ENCODE assay signal across 23 cellular contexts in the genomic region with DNA sequence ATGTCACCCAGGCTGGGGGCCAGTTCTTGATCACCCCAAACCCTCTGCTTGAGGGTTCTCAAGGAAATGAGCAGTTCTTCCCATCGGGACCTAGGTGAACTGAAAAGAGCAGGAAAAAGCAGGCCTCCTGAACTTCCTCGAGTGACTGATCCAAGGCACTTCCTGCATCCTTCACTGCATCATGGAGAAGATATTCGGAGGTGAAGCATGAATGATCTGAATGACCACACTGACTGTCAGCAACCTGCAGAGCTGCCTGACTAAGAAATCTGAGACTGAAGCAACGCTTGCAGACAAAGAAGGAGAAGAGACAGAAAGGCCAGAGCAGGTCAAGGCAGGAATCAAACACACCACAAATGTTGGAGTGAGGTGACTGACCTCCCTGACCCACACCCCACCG.
"Had no signal": no experiment of that assay in that cellular context is flagged by ENCODE, and none has a peak within 500 bp of the region (broad histone marks: within the 10 kb centered on the region; RNA-seq: fewer than 3 reads in every experiment).

No MANE protein-coding gene starts in this region.

- ATAC-seq: gastroesophageal sphincter; left lobe of liver; mucosa of descending colon; naive thymus-derived CD8-positive, alpha-beta T cell; pancreas; right lobe of liver; stimulated activated naive B cell treated with anti-CD40 and anti-IgM and Interleukin-4, amounts not matched to agents 10 μg/mL and 1 μg/mL and 100 μg/mL, for 72 hours; stimulated activated naive CD8-positive, alpha-beta T cell treated with anti-CD3 and anti-CD28 coated beads, Interleukin-15, amount 100 ng/mL, for 72 hours; upper lobe of right lung had no signal

- DNase-seq: central memory CD4-positive, alpha-beta T cell; dorsolateral prefrontal cortex; effector CD8-positive, alpha-beta T cell; immature natural killer cell; kidney; mammary epithelial cell; mucosa of descending colon; naive thymus-derived CD8-positive, alpha-beta T cell; nucleus accumbens; pancreas; retina; right lobe of liver; stimulated activated CD4-positive, alpha-beta T cell treated with anti-CD3 and anti-CD28 coated beads, Interleukin-4, amount 100 ng/mL, for 24 hours; stimulated activated naive B cell treated with anti-CD40 and anti-IgM and Interleukin-4, amounts not matched to agents 10 μg/mL and 1 μg/mL and 100 μg/mL, for 72 hours; stimulated activated naive CD8-positive, alpha-beta T cell treated with anti-CD3 and anti-CD28 coated beads, Interleukin-15, amount 100 ng/mL, for 72 hours; testis; upper lobe of right lung had no signal

- H3K4me3 ChIP-seq: coronary artery, dorsolateral prefrontal cortex, esophagus muscularis mucosa, gastroesophageal sphincter, mucosa of descending colon, pancreas, prostate gland, right lobe of liver, testis, tibial nerve, upper lobe of right lung had no signal

- H3K27ac Mint-ChIP-seq: immature natural killer cell; naive thymus-derived CD8-positive, alpha-beta T cell; stimulated activated naive B cell treated with anti-CD40 and anti-IgM and Interleukin-4, amounts not matched to agents 10 μg/mL and 1 μg/mL and 100 μg/mL, for 72 hours had no signal

- H3K36me3 ChIP-seq: esophagus muscularis mucosa, gastroesophageal sphincter, pancreas, prostate gland, right lobe of liver, tibial nerve, upper lobe of right lung had no signal

- H3K36me3 Mint-ChIP-seq: stimulated activated naive B cell treated with anti-CD40 and anti-IgM and Interleukin-4, amounts not matched to agents 10 μg/mL and 1 μg/mL and 100 μg/mL, for 72 hours had no signal

- H3K27me3 ChIP-seq: dorsolateral prefrontal cortex, gastroesophageal sphincter, pancreas, right lobe of liver, testis, tibial nerve, upper lobe of right lung had no signal

- H3K4me1 ChIP-seq: esophagus muscularis mucosa, gastroesophageal sphincter, pancreas, prostate gland, right lobe of liver, testis, tibial nerve, upper lobe of right lung had no signal

- H3K9me3 ChIP-seq: mucosa of descending colon, pancreas, prostate gland, right lobe of liver, testis, upper lobe of right lung had no signal

- H3K27ac ChIP-seq: coronary artery, dorsolateral prefrontal cortex, esophagus muscularis mucosa, gastroesophageal sphincter, pancreas, prostate gland, right lobe of liver, testis, tibial nerve, upper lobe of right lung had no signal
